Comparison of ENCODE assay signal across 27 cellular contexts in genomic region chr15:43292375-43293078, GRCh38. TPM values are rescaled to one million over a fixed set of nuclear protein-coding genes. Genes with fewer than 3 reads are reported as not detected.
A peak's percentile ranks its signal among the peaks of the same experiment; 100 is the strongest.
DNase-seq lines count a peak whose midpoint lies in the region; ATAC-seq and TF ChIP-seq lines count a peak whose summit lies in the region.
"Had no signal": no experiment of that assay in that cellular context is flagged by ENCODE, and none has a peak within 500 bp of the region (broad histone marks: within the 10 kb centered on the region; RNA-seq: fewer than 3 reads in every experiment).

No MANE protein-coding gene starts in this region.

- WGBS in spleen, 5 donors = 71 to 78% (median 76%) methylated on average over 12 of the region's 12 CpGs

- H3K9me3 ChIP-seq in adipocyte (ENCODE audit: control insufficient read depth, low read length) = no peaks in the 10 kb centered on the region
- H3K9me3 ChIP-seq in thoracic aorta = no peaks in the 10 kb centered on the region
- no peaks in the 10 kb centered on the region for H3K9me3 ChIP-seq in spleen
- H3K9me3 ChIP-seq: adrenal gland, Peyer's patch had no signal

- H3K9ac ChIP-seq in adipocyte (ENCODE audit: low read length) = no peak overlapping the region
- H3K9ac ChIP-seq: parathyroid adenoma had no signal

- peaks cover 23% of the 10 kb centered on the region for H3K27me3 ChIP-seq in adipocyte (replicated peaks; ENCODE audit: control insufficient read depth, insufficient read depth, low read length)
- H3K27me3 ChIP-seq in thoracic aorta (replicated peaks; ENCODE audit: insufficient read depth) = no peaks in the 10 kb centered on the region
- H3K27me3 ChIP-seq in spleen (replicated peaks in 1 of 7) = peaks cover 0 to 33% (median 11%) of the 10 kb centered on the region in 7 donors

- DNase-seq in EH (ENCODE audit: low read depth) (peak; percentile 77), adipocyte (ENCODE audit: low read depth) (peak; percentile 23), fibroblast of pulmonary artery (ENCODE audit: low read depth) (peak; percentile 22), thoracic aorta (ENCODE audit: low spot score) (no peak), NCI-H2196 treated with DMSO at 0.1 percent for 48 hours (lab: John Stamatoyannopoulos, UW; ENCODE audit: unreplicated experiment) (no peak), spleen (no peak), SIG-M5 treated with dmso at 0.1 percent for 504 hours (lab: John Stamatoyannopoulos, UW; ENCODE audit: unreplicated experiment) (no peak)
- DNase-seq: activated B cell treated with CpG ODN at 0.5 μM for 24 hours; activated CD8-positive, alpha-beta memory T cell treated with anti-CD3 and anti-CD28 coated beads, Interleukin-2, amount 10 ng/mL, durations not matched to agents 7 days and 5 days; activated naive CD4-positive, alpha-beta T cell; activated T-cell treated with anti-CD3 and anti-CD28 coated beads, Interleukin-2, amount 50 U/mL, for 48 hours; DMS 273 treated with DMSO at 0.1 percent for 48 hours; effector memory CD4-positive, alpha-beta T cell; head of caudate nucleus; NCI-H2081; NCI-H226; NCI-H748 treated with DMSO at 0.1 percent for 48 hours; SIG-M5; stimulated activated CD4-positive, alpha-beta T cell treated with anti-CD3 and anti-CD28 coated beads, Interleukin-2, amount 100 ng/mL, for 48 hours had no signal

- peak overlapping the region; percentile 4 for H3K4me3 ChIP-seq in adipocyte (ENCODE audit: low read length)
- no peak overlapping the region for H3K4me3 ChIP-seq in fibroblast of pulmonary artery (replicated peaks; ENCODE audit: low read depth, low read length)
- H3K4me3 ChIP-seq in thoracic aorta = peak overlapping the region; percentile 54
- no peak overlapping the region for H3K4me3 ChIP-seq in spleen
- H3K4me3 ChIP-seq: adrenal gland, coronary artery, lung, Peyer's patch had no signal

- H3K4me1 ChIP-seq in adipocyte (ENCODE audit: control insufficient read depth, insufficient read depth, low read length) (peaks cover 9% of the 10 kb centered on the region), thoracic aorta (ENCODE audit: control insufficient read depth in 1 of 2, low read depth in 2 of 2) (peaks cover 0 to 12% of the 10 kb centered on the region in 2 donors), spleen (peaks cover 0 to 6% (median 0%) of the 10 kb centered on the region in 6 donors)
- H3K4me1 ChIP-seq: adrenal gland, parathyroid adenoma, Peyer's patch had no signal

- intact Hi-C loops in spleen (cut with DNase I; ENCODE audit: low total_unique reads) = no loop called here

- no peaks in the 10 kb centered on the region for H3K36me3 ChIP-seq in adipocyte (ENCODE audit: control insufficient read depth, insufficient read depth, low read length, severe bottlenecking)
- H3K36me3 ChIP-seq in thoracic aorta = no peaks in the 10 kb centered on the region
- H3K36me3 ChIP-seq in spleen = no peaks in the 10 kb centered on the region
- H3K36me3 ChIP-seq: adrenal gland, Peyer's patch had no signal

- TF ChIP-seq CTCF in fibroblast of pulmonary artery (IDR thresholded peaks at IDR 0.05; ENCODE audit: low read length, missing control alignments) (no peak), thoracic aorta (IDR thresholded peaks at IDR 0.05) (no peak), spleen (IDR thresholded peaks at IDR 0.05 in 8 of 11, conservative IDR thresholded peaks at IDR 0.05 in 3 of 11) (no peak)

- no peak for TF ChIP-seq POLR2A in spleen (IDR thresholded peaks at IDR 0.05)

- peak; percentile 16 for ATAC-seq in thoracic aorta (ENCODE audit: insufficient number of reproducible peaks, low FRiP score, low read depth)
- ATAC-seq: activated CD8-positive, alpha-beta memory T cell treated with anti-CD3 and anti-CD28 coated beads, Interleukin-2, amount 10 ng/mL, durations not matched to agents 7 days and 5 days had no signal

- H3K27ac ChIP-seq in thoracic aorta (no peak overlapping the region), spleen (no peak overlapping the region)
- H3K27ac ChIP-seq: adrenal gland, coronary artery, parathyroid adenoma, Peyer's patch had no signal

RNA-seq across cellular contexts. Expression of gene TGM7, which starts 9.5 kb away (rescaled TPM):
- not detected for total RNA-seq in thoracic aorta
- not detected for total RNA-seq in spleen
- polyA plus RNA-seq in spleen = not detected
- total RNA-seq: activated B cell treated with CpG ODN at 0.5 μM for 24 hours; activated CD8-positive, alpha-beta memory T cell treated with anti-CD3 and anti-CD28 coated beads, Interleukin-2, amount 10 ng/mL, durations not matched to agents 7 days and 5 days; adrenal gland; CD4-positive, alpha-beta memory T cell; lung; MCF 10A; mucosa of gallbladder; Peyer's patch had no signal
- polyA plus RNA-seq: adrenal gland; CD4-positive, alpha-beta memory T cell; lung had no signal

RNA-seq across cellular contexts. Expression of gene TGM5, which starts 25.8 kb away (rescaled TPM):
- total RNA-seq in thoracic aorta (not detected), spleen (not detected)
- under 1 TPM in 1 of 3 donors, not detected in 2; 0.02 TPM for polyA plus RNA-seq in spleen
- total RNA-seq: CD4-positive, alpha-beta memory T cell; Peyer's patch had no signal
- polyA plus RNA-seq: CD4-positive, alpha-beta memory T cell; lung had no signal

RNA-seq across cellular contexts. Expression of gene LCMT2, which starts 37.8 kb away (rescaled TPM):
- total RNA-seq in thoracic aorta (1 to 10 TPM; 5.3 to 7.7 TPM), spleen (1 to 10 TPM; 5.8 to 9.2 (median 7.3) TPM)
- 1 to 10 TPM; 4.3 to 7.6 (median 5.7) TPM for polyA plus RNA-seq in spleen

Comparison
In these comparisons a context has a peak if more than half of its experiments do, and no peak if none do; other contexts are left out.
1. DNase-seq: peak in EH (single experiment), adipocyte (single experiment) and fibroblast of pulmonary artery (single experiment); none in thoracic aorta (single experiment), NCI-H2196 treated with DMSO at 0.1 percent for 48 hours (single experiment), spleen (single experiment) and SIG-M5 treated with dmso at 0.1 percent for 504 hours (single experiment).
2. H3K4me3 ChIP-seq: peak in adipocyte (single experiment) and thoracic aorta (single experiment); none in fibroblast of pulmonary artery (single experiment) and spleen (0 of 8).